ENCODE assay signal across 11 cellular contexts in the genomic region with DNA sequence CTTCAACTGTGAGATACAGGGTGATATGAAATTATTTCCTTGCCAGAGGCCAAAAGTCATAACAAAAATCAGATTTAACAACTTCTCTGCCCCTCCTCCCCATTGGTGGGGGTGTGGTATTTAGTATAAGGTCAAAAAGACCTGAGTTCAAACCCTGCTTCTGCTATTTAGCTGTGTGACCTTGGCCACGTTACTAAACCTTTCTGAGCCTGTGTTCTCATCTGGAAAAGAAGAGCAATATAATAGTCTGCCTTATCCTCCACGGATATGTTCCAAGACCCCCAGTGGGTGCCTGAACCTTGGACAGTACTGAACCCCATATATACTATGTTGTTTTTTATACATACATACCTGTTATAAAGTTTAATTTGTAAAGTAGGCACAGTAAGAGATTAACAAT. TPM values are rescaled to one million over a fixed set of nuclear protein-coding genes. Genes with fewer than 3 reads are reported as not detected.
DNase-seq lines count a peak whose midpoint lies in the region; ATAC-seq and TF ChIP-seq lines count a peak whose summit lies in the region.
"Had no signal": no experiment of that assay in that cellular context is flagged by ENCODE, and none has a peak within 500 bp of the region (broad histone marks: within the 10 kb centered on the region; RNA-seq: fewer than 3 reads in every experiment).

No MANE protein-coding gene starts in this region.

- H3K4me3 ChIP-seq in BJ (ENCODE audit: low read depth, low read length) (peak overlapping the region; percentile 91), endocrine pancreas (ENCODE audit: control insufficient read depth, insufficient read depth, low read length) (peak overlapping the region; percentile 98), prostate gland (no peak overlapping the region)

- H3K27me3 Mint-ChIP-seq in IgD-negative memory B cell = no peaks in the 10 kb centered on the region

- CTCF ChIA-PET in BJ (lab: Yijun Ruan, JAX) = interaction anchor here (1.4 kb wide), 1 partner anchor 253 kb away, joined by 3 read pairs; no protein-coding TSS in a partner anchor

- H3K27me3 ChIP-seq in BJ (ENCODE audit: control insufficient read depth, insufficient read depth, low read length) (no peaks in the 10 kb centered on the region), endocrine pancreas (ENCODE audit: control insufficient read depth, insufficient read depth, low read length) (no peaks in the 10 kb centered on the region), prostate gland (replicated peaks; ENCODE audit: insufficient read depth) (no peaks in the 10 kb centered on the region)

- TF ChIP-seq CTCF in BJ (IDR thresholded peaks at IDR 0.05; ENCODE audit: insufficient read depth, low read depth, low read length) (no peak), prostate gland (IDR thresholded peaks at IDR 0.05) (no peak)

- WGBS in prostate gland = 71% methylated on average over 2 of the region's 2 CpGs

- peaks cover 3% of the 10 kb centered on the region for H3K36me3 Mint-ChIP-seq in IgD-negative memory B cell

- ATAC-seq in HG03175 (IDR thresholded peaks at IDR 0.05; ENCODE audit: unreplicated experiment) = no peak
- ATAC-seq: GM23338 had no signal

- DNase-seq in BJ (ENCODE audit: low read depth) (no peak), prostate gland (ENCODE audit: low spot score) (no peak), DMS153 treated with DMSO at 0.1 percent for 48 hours (lab: John Stamatoyannopoulos, UW; ENCODE audit: unreplicated experiment) (no peak), NCI-H2029 treated with DMSO at 0.1 percent for 48 hours (lab: John Stamatoyannopoulos, UW) (no peak), T-helper 2 cell (no peak)
- DNase-seq: activated effector memory CD4-positive, alpha-beta T cell treated with Interleukin-2 at 50 U/mL for 16 hours; kidney had no signal

- TF ChIP-seq POLR2A in prostate gland (IDR thresholded peaks at IDR 0.05) = no peak

- intact Hi-C loops in prostate gland (cut with DNase I) = loop anchor here (5.0 kb wide), 1 partner anchor 105 kb away; no protein-coding TSS in a partner anchor

- POLR2A ChIA-PET in BJ (lab: Charles Lee) = no interaction called here

- H3K36me3 ChIP-seq in BJ (ENCODE audit: control insufficient read depth, insufficient read depth, low read length) (peaks cover 7% of the 10 kb centered on the region), endocrine pancreas (ENCODE audit: control insufficient read depth, insufficient read depth, low read length) (peaks cover 5% of the 10 kb centered on the region), prostate gland (no peaks in the 10 kb centered on the region)

- peak overlapping the region in 2 of 3 donors; percentile 25 to 80 for H3K27ac Mint-ChIP-seq in IgD-negative memory B cell
- H3K27ac Mint-ChIP-seq: GM23338 had no signal

- H3K9me3 Mint-ChIP-seq in IgD-negative memory B cell = no peaks in the 10 kb centered on the region
- H3K9me3 Mint-ChIP-seq: GM23338 had no signal

- H3K9me3 ChIP-seq in endocrine pancreas (ENCODE audit: control insufficient read depth, low read length) (no peaks in the 10 kb centered on the region), prostate gland (no peaks in the 10 kb centered on the region)

- no peak overlapping the region for H3K9ac ChIP-seq in endocrine pancreas (ENCODE audit: control insufficient read depth, insufficient read depth, low read length)

- H3K27ac ChIP-seq in prostate gland = peak overlapping the region; percentile 40 to 93

- H3K4me1 ChIP-seq in endocrine pancreas (ENCODE audit: control insufficient read depth, insufficient read depth, low read length) (peaks cover 19% of the 10 kb centered on the region), prostate gland (replicated peaks) (peaks cover 3% of the 10 kb centered on the region)

- H3K4me3 Mint-ChIP-seq in IgD-negative memory B cell = peak overlapping the region in 2 of 4 donors; percentile 60 to 70
- H3K4me3 Mint-ChIP-seq: GM23338 had no signal

- H3K4me1 Mint-ChIP-seq in IgD-negative memory B cell = peaks cover 48 to 59% (median 55%) of the 10 kb centered on the region in 3 donors

RNA-seq across cellular contexts. Expression of a gene that starts 3.7 kb away (rescaled TPM):
- polyA plus RNA-seq in BJ (2011; rRNA removed) (191 and 197 TPM in 2 replicates), IgD-negative memory B cell (68.3 TPM)
- polyA minus RNA-seq in BJ (2011; rRNA and poly(A)+ RNA removed) = 125 and 201 TPM in 2 replicates
- 10 to 100 TPM; 38.5 to 75.5 TPM for total RNA-seq in prostate gland

Comparison
In these comparisons a context has a peak if more than half of its experiments do, and no peak if none do; other contexts are left out.
1. H3K4me3 ChIP-seq: peak in BJ (single experiment) and endocrine pancreas (single experiment); none in prostate gland (0 of 2).